ENCODE assay signal across 20 cellular contexts in genomic region chr19:46962030-46962570, GRCh38. TPM values are rescaled to one million over a fixed set of nuclear protein-coding genes. Genes with fewer than 3 reads are reported as not detected.
DNase-seq lines count a peak whose midpoint lies in the region; ATAC-seq, FAIRE-seq and TF ChIP-seq lines count a peak whose summit lies in the region.
"Had no signal": no experiment of that assay in that cellular context is flagged by ENCODE, and none has a peak within 500 bp of the region (broad histone marks: within the 10 kb centered on the region; RNA-seq: fewer than 3 reads in every experiment).

No MANE protein-coding gene starts in this region.

- intact Hi-C loops in PC-3 (cut with micrococcal nuclease) = no loop called here

- H3K9ac ChIP-seq in PC-3 (ENCODE audit: low read length) = 0 out of 2 replicates have a peak overlapping the region, but pooled peaks have one; percentile 8

- H3K79me2 ChIP-seq in PC-3 (ENCODE audit: low read length) (peaks cover 9% of the 10 kb centered on the region), osteoblast (ENCODE audit: insufficient read depth, low read length) (peaks cover 72% of the 10 kb centered on the region)

- peaks cover 13% of the 10 kb centered on the region for H3K36me3 Mint-ChIP-seq in central memory CD8-positive, alpha-beta T cell (ENCODE audit: insufficient read depth)

- no peaks in the 10 kb centered on the region for H3K9me3 ChIP-seq in PC-3 (ENCODE audit: low read length)
- no peaks in the 10 kb centered on the region for H3K9me3 ChIP-seq in osteoblast (ENCODE audit: low read depth, low read length)
- H3K9me3 ChIP-seq: gastrocnemius medialis had no signal

- H3K36me3 ChIP-seq in PC-3 (ENCODE audit: low read depth, low read length) (no peaks in the 10 kb centered on the region; the same call in 1 of the 2 replicates), osteoblast (ENCODE audit: insufficient read depth, low read length) (peaks cover 16% of the 10 kb centered on the region)
- H3K36me3 ChIP-seq: gastrocnemius medialis had no signal

- no peak overlapping the region for H3K4me3 Mint-ChIP-seq in central memory CD8-positive, alpha-beta T cell
- H3K4me3 Mint-ChIP-seq: activated naive CD4-positive, alpha-beta T cell treated with anti-CD3 and anti-CD28 coated beads, Interleukin-2, amount 10 ng/mL, durations not matched to agents 7 days and 5 days; CD8-positive, alpha-beta T cell; IgD-negative memory B cell; memory B cell had no signal

- H3K9me2 ChIP-seq in PC-3 (replicated peaks; ENCODE audit: low read length) = no peaks in the 10 kb centered on the region

- POLR2A ChIA-PET in PC-3 (lab: Charles Lee; ENCODE audit: unreplicated experiment) = interaction anchor here (0.6 kb wide), 1 partner anchor 36 kb away, joined by 4 read pairs; no protein-coding TSS in a partner anchor

- H4K20me1 ChIP-seq in PC-3 (ENCODE audit: low read length) (no peaks in the 10 kb centered on the region), osteoblast (ENCODE audit: insufficient read depth, low read length) (no peaks in the 10 kb centered on the region)

- H3K4me3 ChIP-seq in PC-3 (ENCODE audit: low read length) (no peak overlapping the region), osteoblast (ENCODE audit: insufficient read depth, low read length) (no peak overlapping the region)
- H3K4me3 ChIP-seq: gastrocnemius medialis had no signal

- DNase-seq in G401 (ENCODE audit: low spot score) (peak; percentile 31), PC-3 (no peak), osteoblast (ENCODE audit: insufficient read length, low spot score, missing footprints) (no peak), urothelium cell line (ENCODE audit: low spot score) (no peak)
- DNase-seq in central memory CD8-positive, alpha-beta T cell (ENCODE audit: low spot score in 2 of 2) = no peak
- DNase-seq: activated naive CD4-positive, alpha-beta T cell treated with anti-CD3 and anti-CD28 coated beads, Interleukin-2, amount 10 ng/mL, durations not matched to agents 7 days and 5 days; CD8-positive, alpha-beta T cell; gastrocnemius medialis; NCI-H1092 treated with DMSO at 0.1 percent for 48 hours; NK-92 treated with Interleukin-12 subunit alpha and Interleukin-12 subunit beta, amount 100 ng/mL, for 24 hours; occipital lobe; SHP77 treated with DMSO at 0.1 percent for 48 hours had no signal

- H3K27ac Mint-ChIP-seq in central memory CD8-positive, alpha-beta T cell (ENCODE audit: low read depth) = peak overlapping the region; percentile 91
- H3K27ac Mint-ChIP-seq: activated naive CD4-positive, alpha-beta T cell treated with anti-CD3 and anti-CD28 coated beads, Interleukin-2, amount 10 ng/mL, durations not matched to agents 7 days and 5 days; CD8-positive, alpha-beta T cell; IgD-negative memory B cell; memory B cell had no signal

- CTCF ChIA-PET in PC-3 (lab: Charles Lee) = no interaction called here

- H3K27ac ChIP-seq in PC-3 (ENCODE audit: low read length) (peak overlapping the region; percentile 73), osteoblast (ENCODE audit: low read depth, low read length) (peak overlapping the region; percentile 100)

- H3K9me3 Mint-ChIP-seq in central memory CD8-positive, alpha-beta T cell = no peaks in the 10 kb centered on the region
- H3K9me3 Mint-ChIP-seq: activated naive CD4-positive, alpha-beta T cell treated with anti-CD3 and anti-CD28 coated beads, Interleukin-2, amount 10 ng/mL, durations not matched to agents 7 days and 5 days; CD8-positive, alpha-beta T cell; IgD-negative memory B cell; memory B cell had no signal

- in situ Hi-C loops in G401 (cut with HindIII; ENCODE audit: low sequenced_read_pairs) = no loop called here

- H3K4me1 ChIP-seq in PC-3 (ENCODE audit: insufficient read depth, low read length) (peaks cover 11% of the 10 kb centered on the region), osteoblast (ENCODE audit: insufficient read depth, low read length) (peaks cover 32% of the 10 kb centered on the region)

- ATAC-seq in PC-3 (no peak), GM19023 (IDR thresholded peaks at IDR 0.05; ENCODE audit: unreplicated experiment) (no peak), HG03159 (IDR thresholded peaks at IDR 0.05; ENCODE audit: unreplicated experiment) (no peak)
- ATAC-seq in central memory CD8-positive, alpha-beta T cell (replicated peaks; ENCODE audit: extremely low read depth, poor library complexity, severe bottlenecking) = peak; percentile 62
- ATAC-seq: CD8-positive, alpha-beta T cell had no signal

- H3F3A ChIP-seq in PC-3 (ENCODE audit: low read length, unreplicated experiment) = no peaks in the 10 kb centered on the region

- H3K4me1 Mint-ChIP-seq in central memory CD8-positive, alpha-beta T cell = peaks cover 61% of the 10 kb centered on the region

- no peak for FAIRE-seq in urothelium cell line (lab: Jason Lieb, UNC)
- FAIRE-seq: bronchial epithelial cell, endometrium, H54, TTC549 had no signal

- no peak for TF ChIP-seq CTCF in PC-3 (conservative IDR thresholded peaks at IDR 0.05; ENCODE audit: low read depth, low read length)
- TF ChIP-seq CTCF in osteoblast (IDR thresholded peaks at IDR 0.05; ENCODE audit: extremely low read depth, low read depth, low read length) = no peak

- H3K27me3 ChIP-seq in PC-3 (ENCODE audit: low read length) = no peaks in the 10 kb centered on the region
- no peaks in the 10 kb centered on the region for H3K27me3 ChIP-seq in osteoblast (ENCODE audit: insufficient read depth, low read length)
- H3K27me3 ChIP-seq: gastrocnemius medialis had no signal

- H3K27me3 Mint-ChIP-seq in central memory CD8-positive, alpha-beta T cell = no peaks in the 10 kb centered on the region
- H3K27me3 Mint-ChIP-seq: activated naive CD4-positive, alpha-beta T cell treated with anti-CD3 and anti-CD28 coated beads, Interleukin-2, amount 10 ng/mL, durations not matched to agents 7 days and 5 days; IgD-negative memory B cell; memory B cell had no signal

- H3K4me2 ChIP-seq in PC-3 (ENCODE audit: low read length) (no peak overlapping the region), osteoblast (ENCODE audit: insufficient read depth, low read length) (peak overlapping the region; percentile 68)

- no peak overlapping the region for H2AFZ ChIP-seq in PC-3 (ENCODE audit: low read length)
- no peak overlapping the region for H2AFZ ChIP-seq in osteoblast (ENCODE audit: low read length)

- BruUV-seq in PC-3 (replicated peaks; lab: Mats Ljungman, UMichigan) = no TSS peak

RNA-seq across cellular contexts. Expression of gene NPAS1, which starts 57.5 kb away (rescaled TPM):
- total RNA-seq in G401 (2014; rRNA removed; shearing (Covaris generic)) = 5.2 and 7.7 TPM in 2 replicates
- total RNA-seq in PC-3 (2014; rRNA removed) (1.1 and 1.6 TPM in 2 replicates), osteoblast (0.72 and 1.2 TPM in 2 replicates)
